17 cellular contexts compared by ENCODE assay signal in the genomic region with DNA sequence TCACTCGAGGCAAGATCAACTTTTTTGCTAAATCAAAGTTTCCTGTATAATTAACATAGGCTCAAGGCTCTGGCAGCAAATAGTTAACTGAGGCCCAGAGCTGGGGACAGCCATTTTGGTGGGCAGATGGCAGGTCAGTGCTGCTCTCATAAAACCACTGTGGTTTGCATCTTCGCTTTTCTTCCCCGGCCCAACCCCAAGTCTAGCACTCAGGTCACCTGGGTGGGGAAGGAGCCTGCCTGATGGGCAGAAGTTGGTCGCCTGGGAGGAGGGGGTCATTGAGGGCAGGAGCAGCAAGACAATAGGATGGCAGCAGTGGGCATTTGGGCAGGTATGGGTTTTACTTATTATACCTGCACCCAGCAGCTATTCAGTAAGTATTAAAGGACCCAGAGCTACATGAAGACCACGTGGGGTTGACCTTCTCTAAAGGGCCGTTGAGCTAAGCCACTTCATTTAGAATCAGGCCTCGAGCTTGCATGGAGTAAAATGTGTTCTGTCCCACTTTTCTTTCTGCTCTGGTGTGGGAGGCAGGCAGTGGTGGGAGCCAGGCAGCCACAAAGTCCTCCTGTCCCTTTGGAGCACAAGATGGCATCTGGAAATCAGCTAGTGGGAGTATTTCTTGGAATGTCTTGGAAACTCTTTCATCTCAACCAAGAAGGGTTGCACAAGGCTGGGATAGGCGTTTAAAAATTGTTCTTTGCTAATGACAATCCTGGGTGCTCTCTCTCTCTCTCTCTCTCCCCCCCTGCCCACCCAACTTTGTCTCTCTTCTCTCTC.
DNase-seq lines count a peak whose midpoint lies in the region; ATAC-seq and TF ChIP-seq lines count a peak whose summit lies in the region.
"Had no signal": no experiment of that assay in that cellular context is flagged by ENCODE, and none has a peak within 500 bp of the region (broad histone marks: within the 10 kb centered on the region; RNA-seq: fewer than 3 reads in every experiment).

No MANE protein-coding gene starts in this region.

- peak overlapping the region; percentile 31; the same call in 1 of the 2 replicates for H2AFZ ChIP-seq in DND-41 (ENCODE audit: low read depth, low read length)
- H2AFZ ChIP-seq in KMS-11 (ENCODE audit: low read depth): peak overlapping the region; percentile 58; the same call in 1 of the 2 replicates

- H3K4me3 ChIP-seq in DND-41 (ENCODE audit: low read depth in 1 of 2, low read length in 2 of 2): no peak overlapping the region
- H3K4me3 ChIP-seq in KMS-11 (IDR thresholded peaks at IDR 0.05; ENCODE audit: insufficient read depth, low read depth, low read length): no peak overlapping the region

- peak overlapping the region; percentile 75 for H3K27ac Mint-ChIP-seq in chondrocyte (ENCODE audit: unreplicated experiment)
- H3K27ac Mint-ChIP-seq in natural killer cell treated with Interleukin-12 subunit alpha and Interleukin-12 subunit beta and Interleukin-15 and Interleukin-18, amount 100 ng/mL, for 72 hours: peak overlapping the region in 1 of 2 donors; percentile 48
- no peak overlapping the region for H3K27ac Mint-ChIP-seq in progenitor cell of endocrine pancreas

- H3K4me1 Mint-ChIP-seq in chondrocyte (ENCODE audit: low read depth): peaks cover 23% of the 10 kb centered on the region
- H3K4me1 Mint-ChIP-seq in natural killer cell treated with Interleukin-12 subunit alpha and Interleukin-12 subunit beta and Interleukin-15 and Interleukin-18, amount 100 ng/mL, for 72 hours (ENCODE audit: low read depth in 2 of 2): peaks cover 18 to 38% of the 10 kb centered on the region in 2 donors
- H3K4me1 Mint-ChIP-seq in progenitor cell of endocrine pancreas (ENCODE audit: low read depth): peaks cover 10% of the 10 kb centered on the region

- peaks cover 10% of the 10 kb centered on the region for H3K27me3 Mint-ChIP-seq in chondrocyte (ENCODE audit: low read depth)
- H3K27me3 Mint-ChIP-seq in natural killer cell treated with Interleukin-12 subunit alpha and Interleukin-12 subunit beta and Interleukin-15 and Interleukin-18, amount 100 ng/mL, for 72 hours: peaks cover 37 to 40% of the 10 kb centered on the region in 2 donors
- peaks cover 73% of the 10 kb centered on the region for H3K27me3 Mint-ChIP-seq in progenitor cell of endocrine pancreas

- H3K27me3 ChIP-seq in DND-41 (ENCODE audit: insufficient read depth, low read length, poor library complexity) (no peaks in the 10 kb centered on the region), KMS-11 (ENCODE audit: insufficient read depth, low read depth) (no peaks in the 10 kb centered on the region)

- TF ChIP-seq CTCF in DND-41 (IDR thresholded peaks at IDR 0.05; ENCODE audit: borderline replicate concordance, extremely low read depth, low read length, poor library complexity, severe bottlenecking) (no peak), KMS-11 (conservative IDR thresholded peaks at IDR 0.05; ENCODE audit: low read depth, low read length) (no peak), chondrocyte (IDR thresholded peaks at IDR 0.05) (no peak), progenitor cell of endocrine pancreas (IDR thresholded peaks at IDR 0.05; ENCODE audit: unreplicated experiment) (no peak)

- H3K9me3 ChIP-seq in DND-41 (ENCODE audit: insufficient read depth, low read length, severe bottlenecking): no peaks in the 10 kb centered on the region

- no peaks in the 10 kb centered on the region for H3K79me2 ChIP-seq in DND-41 (ENCODE audit: insufficient read depth, low read length)
- H3K79me2 ChIP-seq in KMS-11 (ENCODE audit: insufficient read depth, low read depth): no peaks in the 10 kb centered on the region

- H3K4me2 ChIP-seq in DND-41 (ENCODE audit: insufficient read depth, low read length) (no peak overlapping the region), KMS-11 (peak overlapping the region; percentile 77)

- H3K4me1 ChIP-seq in DND-41 (ENCODE audit: insufficient read depth, low read length): peaks cover 16% of the 10 kb centered on the region
- peaks cover 63% of the 10 kb centered on the region for H3K4me1 ChIP-seq in KMS-11 (ENCODE audit: low read depth, poor library complexity, severe bottlenecking)

- H3K36me3 ChIP-seq in DND-41 (ENCODE audit: insufficient read depth, low read length) (no peaks in the 10 kb centered on the region), KMS-11 (ENCODE audit: insufficient read depth) (no peaks in the 10 kb centered on the region)

- H3K27ac ChIP-seq in DND-41 (ENCODE audit: low read length) (no peak overlapping the region), KMS-11 (peak overlapping the region; percentile 83)
- H3K27ac ChIP-seq: HL-60 had no signal

- no peak; the same call in none of the 3 replicates for ATAC-seq in DND-41 (ENCODE audit: insufficient read depth, low read depth)
- no peak for ATAC-seq in natural killer cell treated with Interleukin-12 subunit alpha and Interleukin-12 subunit beta and Interleukin-15 and Interleukin-18, amount 100 ng/mL, for 72 hours
- ATAC-seq: HCT116 had no signal

- H3K9me3 Mint-ChIP-seq in chondrocyte (ENCODE audit: low read depth) (no peaks in the 10 kb centered on the region), progenitor cell of endocrine pancreas (ENCODE audit: low read depth) (no peaks in the 10 kb centered on the region)
- no peaks in the 10 kb centered on the region for H3K9me3 Mint-ChIP-seq in natural killer cell treated with Interleukin-12 subunit alpha and Interleukin-12 subunit beta and Interleukin-15 and Interleukin-18, amount 100 ng/mL, for 72 hours
- H3K9me3 Mint-ChIP-seq: CD4-positive, CD25-positive, alpha-beta regulatory T cell had no signal

- H3K9ac ChIP-seq in DND-41 (ENCODE audit: low read depth, low read length): no peak overlapping the region
- H3K9ac ChIP-seq in KMS-11: peak overlapping the region; percentile 47; the same call in 1 of the 2 replicates

- DNase-seq in DND-41 (no peak), chondrocyte (ENCODE audit: low spot score) (no peak), 8988T (no peak), progenitor cell of endocrine pancreas (ENCODE audit: low spot score, unreplicated experiment) (no peak), amygdala (lab: John Stamatoyannopoulos, UW) (no peak)
- DNase-seq in natural killer cell treated with Interleukin-12 subunit alpha and Interleukin-12 subunit beta and Interleukin-15 and Interleukin-18, amount 100 ng/mL, for 72 hours (ENCODE audit: low spot score): no peak
- DNase-seq: ACHN; CD4-positive, CD25-positive, alpha-beta regulatory T cell; DMS79; GDM1; NCI-H1105 treated with DMSO at 0.1 percent for 48 hours; NCI-H187; NCI-H446 treated with DMSO at 0.1 percent for 48 hours; NCI-H774 had no signal

- H4K20me1 ChIP-seq in DND-41 (ENCODE audit: insufficient read depth, low read length) (no peaks in the 10 kb centered on the region), KMS-11 (ENCODE audit: insufficient read depth) (no peaks in the 10 kb centered on the region)

- H3K36me3 Mint-ChIP-seq in chondrocyte (ENCODE audit: low read depth) (no peaks in the 10 kb centered on the region), progenitor cell of endocrine pancreas (ENCODE audit: insufficient read depth) (no peaks in the 10 kb centered on the region)
- no peaks in the 10 kb centered on the region for H3K36me3 Mint-ChIP-seq in natural killer cell treated with Interleukin-12 subunit alpha and Interleukin-12 subunit beta and Interleukin-15 and Interleukin-18, amount 100 ng/mL, for 72 hours
- H3K36me3 Mint-ChIP-seq: CD4-positive, CD25-positive, alpha-beta regulatory T cell had no signal

- H3K4me3 Mint-ChIP-seq in chondrocyte (ENCODE audit: unreplicated experiment) (no peak overlapping the region), progenitor cell of endocrine pancreas (ENCODE audit: low read depth) (no peak overlapping the region)
- peak overlapping the region; percentile 54 for H3K4me3 Mint-ChIP-seq in natural killer cell treated with Interleukin-12 subunit alpha and Interleukin-12 subunit beta and Interleukin-15 and Interleukin-18, amount 100 ng/mL, for 72 hours
